ENCODE assay signal across 10 cellular contexts in genomic region chr16:87930456-87930855, GRCh38. TPM values are rescaled to one million over a fixed set of nuclear protein-coding genes. Genes with fewer than 3 reads are reported as not detected.
DNase-seq lines count a peak whose midpoint lies in the region; ATAC-seq, FAIRE-seq and TF ChIP-seq lines count a peak whose summit lies in the region.
"Had no signal": no experiment of that assay in that cellular context is flagged by ENCODE, and none has a peak within 500 bp of the region (broad histone marks: within the 10 kb centered on the region; RNA-seq: fewer than 3 reads in every experiment).

No MANE protein-coding gene starts in this region.

- no peak for TF ChIP-seq POLR2A in GM12878 (IDR thresholded peaks at IDR 0.05; ENCODE audit: low read depth, low read length)
- TF ChIP-seq POLR2A in prostate gland (IDR thresholded peaks at IDR 0.05), result no peak

- in situ Hi-C loops in GM12878 (cut with MboI), result no loop called here

- intact Hi-C loops in GM12878 (cut with micrococcal nuclease; ENCODE audit: unreplicated experiment), result no loop called here
- intact Hi-C loops in prostate gland (cut with DNase I), result no loop called here

- RAD21 ChIA-PET in GM12878 (lab: Charles Lee; ENCODE audit: unreplicated experiment), result no interaction called here

- H3K4me2 ChIP-seq in GM12878 (ENCODE audit: control insufficient read depth, insufficient read depth), result no peak overlapping the region

- H3K27ac Mint-ChIP-seq in progenitor cell of endocrine pancreas, result peak overlapping the region; percentile 69

- CTCF ChIA-PET in GM12878 (lab: Yijun Ruan, JAX), result no interaction called here

- H3K9me3 Mint-ChIP-seq in progenitor cell of endocrine pancreas (ENCODE audit: low read depth), result no peaks in the 10 kb centered on the region
- H3K9me3 Mint-ChIP-seq: central memory CD8-positive, alpha-beta T cell had no signal

- POLR2A ChIA-PET in GM12878 (lab: Charles Lee), result interaction anchor here (0.7 kb wide), 1 partner anchor 790 kb away, joined by 4 read pairs; no protein-coding TSS in a partner anchor

- H2AFZ ChIP-seq in GM12878 (ENCODE audit: control insufficient read depth, low read depth, low read length), result no peak overlapping the region

- peaks cover 7% of the 10 kb centered on the region for H3K4me1 ChIP-seq in GM12878 (ENCODE audit: control insufficient read depth, insufficient read depth, low read length)
- no peaks in the 10 kb centered on the region for H3K4me1 ChIP-seq in prostate gland (replicated peaks)

- SMC1A ChIA-PET in GM12878 (lab: Charles Lee; ENCODE audit: uncharacterized antibody, unreplicated experiment), result no interaction called here

- TF ChIP-seq RAD21 in GM12878 (IDR thresholded peaks at IDR 0.05; ENCODE audit: insufficient read depth, low read depth, low read length), result 0 out of 2 replicates have a peak, but pooled peaks have one; percentile 32

- no peak for TF ChIP-seq EP300 in GM12878 (IDR thresholded peaks at IDR 0.05; ENCODE audit: borderline replicate concordance in 1 of 2, control insufficient read depth in 1 of 2, low read depth in 2 of 2, low read length in 2 of 2)

- TF ChIP-seq CTCF in LNCAP (IDR thresholded peaks at IDR 0.05), result peak; percentile 25; the same call in 1 of the 2 replicates
- peak; percentile 17 to 36 (median 28); a peak in 3 of 6 replicates for TF ChIP-seq CTCF in GM12878 (IDR thresholded peaks at IDR 0.05 in 2 of 3, conservative IDR thresholded peaks at IDR 0.05 in 1 of 3; ENCODE audit: control insufficient read depth in 2 of 3, extremely low read depth in 1 of 3, insufficient read depth in 1 of 3, low read depth in 3 of 3, low read length in 3 of 3)
- TF ChIP-seq CTCF in progenitor cell of endocrine pancreas (IDR thresholded peaks at IDR 0.05; ENCODE audit: unreplicated experiment), result peak; percentile 51
- TF ChIP-seq CTCF in prostate gland (IDR thresholded peaks at IDR 0.05), result no peak

- no peaks in the 10 kb centered on the region for H4K20me1 ChIP-seq in GM12878 (ENCODE audit: control insufficient read depth, insufficient read depth)

- H3K27me3 Mint-ChIP-seq in progenitor cell of endocrine pancreas, result peaks cover 4% of the 10 kb centered on the region

- H3K9me3 ChIP-seq in GM12878 (replicated peaks; ENCODE audit: control insufficient read depth, insufficient read depth, low read length) (no peaks in the 10 kb centered on the region), prostate gland (no peaks in the 10 kb centered on the region)

- 13% methylated on average over 11 of the region's 11 CpGs for WGBS in GM12878 (ENCODE audit: insufficient coverage, insufficient replicate concordance, low lambda C conversion rate, missing lambda C conversion rate)
- WGBS in prostate gland, result 59% methylated on average over 11 of the region's 11 CpGs

- H3K4me3 ChIP-seq in GM12878 (no peak overlapping the region), prostate gland (no peak overlapping the region)

- DNase-seq in NCI-H345 (lab: John Stamatoyannopoulos, UW) (peak; percentile 23), NCI-H345 treated with DMSO at 0.1 percent for 48 hours (lab: John Stamatoyannopoulos, UW; ENCODE audit: unreplicated experiment) (no peak), GM12878 (ENCODE audit: low read depth, low spot score) (no peak), progenitor cell of endocrine pancreas (ENCODE audit: low spot score, unreplicated experiment) (no peak), prostate gland (ENCODE audit: low spot score) (no peak), RPMI8226 (no peak)
- DNase-seq: activated CD4-positive, alpha-beta T cell treated with anti-CD3 and anti-CD28 coated beads for 4 hours had no signal

- no peak overlapping the region for H3K9ac ChIP-seq in GM12878 (ENCODE audit: control insufficient read depth, insufficient read depth, low read length)

- ATAC-seq in GM12878 (peak; percentile 37), GM19324 (IDR thresholded peaks at IDR 0.05; ENCODE audit: low FRiP score, unreplicated experiment) (no peak)

- FAIRE-seq in GM12878 (lab: Jason Lieb, UNC), result no peak

- H3K79me2 ChIP-seq in GM12878 (ENCODE audit: control insufficient read depth, insufficient read depth, low read length), result no peaks in the 10 kb centered on the region

- no peak overlapping the region for H3K27ac ChIP-seq in GM12878 (ENCODE audit: control insufficient read depth, insufficient read depth)
- H3K27ac ChIP-seq in prostate gland, result no peak overlapping the region

- no peak overlapping the region for H3K4me3 Mint-ChIP-seq in progenitor cell of endocrine pancreas (ENCODE audit: low read depth)
- H3K4me3 Mint-ChIP-seq: central memory CD8-positive, alpha-beta T cell had no signal

- H3K4me1 Mint-ChIP-seq in progenitor cell of endocrine pancreas (ENCODE audit: low read depth), result peaks cover 14% of the 10 kb centered on the region

- no TSS peak for BruUV-seq in GM12878 (replicated peaks; lab: Mats Ljungman, UMichigan)

- H3K27me3 ChIP-seq in GM12878 (replicated peaks in 1 of 2; ENCODE audit: control insufficient read depth in 2 of 2, insufficient read depth in 2 of 2, low read length in 1 of 2), result peaks cover 0 to 1% of the 10 kb centered on the region in 2 experiments; a peak in 1 of 4 replicates
- no peaks in the 10 kb centered on the region for H3K27me3 ChIP-seq in prostate gland (replicated peaks; ENCODE audit: insufficient read depth)

- H3K36me3 ChIP-seq in GM12878 (ENCODE audit: control insufficient read depth in 2 of 2, insufficient read depth in 2 of 2, low read length in 1 of 2), result no peaks in the 10 kb centered on the region
- H3K36me3 ChIP-seq in prostate gland, result no peaks in the 10 kb centered on the region

- peaks cover 1% of the 10 kb centered on the region for H3K36me3 Mint-ChIP-seq in progenitor cell of endocrine pancreas (ENCODE audit: insufficient read depth)

TF ChIP-seq in GM12878, 131 proteins besides CTCF, POLR2A, EP300 and RAD21:
- TF ChIP-seq USF1 (IDR thresholded peaks at IDR 0.05; ENCODE audit: borderline replicate concordance, extremely low read length, insufficient read depth, low read depth, low read length), result no peak
- peak; percentile 71 for TF ChIP-seq ZNF384 (IDR thresholded peaks at IDR 0.05; ENCODE audit: borderline replicate concordance, low read depth, low read length)

RNA-seq across cellular contexts. Expression of gene CA5A, which starts 5.9 kb away (rescaled TPM):
- not detected in 2 replicates for total RNA-seq in GM12878 (2013; cell fraction: nucleolus; rRNA removed)
- total RNA-seq in GM12878 (2014; rRNA removed) (not detected in 2 replicates), GM12878 (2014; rRNA removed; fragmentation: Illumina TruSeq; extraction: Trizol) (not detected in 2 replicates), GM12878 (2021) (not detected in 2 replicates), progenitor cell of endocrine pancreas (0.36 TPM in 1 of 2 replicates, not detected in the other), prostate gland (not detected)
- polyA plus RNA-seq in GM12878 (2011; ENCODE audit: low read depth), result not detected
- polyA plus RNA-seq in GM12878 (2011; rRNA removed) (not detected in 2 replicates), GM12878 (2014; fragmentation: Illumina TruSeq; extraction: Trizol) (not detected in 2 replicates), GM12878 (2014; fragmentation: Nextera tagmentation; extraction: Ambion mirVana) (not detected), GM12878 (2014; rRNA removed) (not detected in 2 replicates), GM12878 (2016; fragmentation: Nextera tagmentation; extraction: Ambion mirVana) (not detected)
- polyA plus RNA-seq in GM12878 (2011; cell fraction: cytosol; rRNA removed), result not detected in 2 replicates
- polyA plus RNA-seq in GM12878 (2011; cell fraction: nucleus; rRNA removed), result not detected in 2 replicates
- 0.11 TPM in 1 of 2 replicates, not detected in the other for polyA plus RNA-seq in GM12878 (2012)
- polyA minus RNA-seq in GM12878 (2011; rRNA and poly(A)+ RNA removed), result not detected in 2 replicates
- polyA minus RNA-seq in GM12878 (2011; cell fraction: cytosol; rRNA and poly(A)+ RNA removed), result not detected in 2 replicates
- not detected in 2 replicates for polyA minus RNA-seq in GM12878 (2011; cell fraction: nucleus; rRNA and poly(A)+ RNA removed)

RNA-seq across cellular contexts. Expression of gene BANP, which starts 20.8 kb away (rescaled TPM):
- total RNA-seq in GM12878 (2013; cell fraction: nucleolus; rRNA removed), result 87.2 and 92.3 TPM in 2 replicates
- 9.6 and 13.4 TPM in 2 replicates for total RNA-seq in GM12878 (2014; rRNA removed)
- total RNA-seq in GM12878 (2014; rRNA removed; fragmentation: Illumina TruSeq; extraction: Trizol), result 10.8 and 11.7 TPM in 2 replicates
- 17.8 and 21.9 TPM in 2 replicates for total RNA-seq in GM12878 (2021)
- 7.6 TPM for polyA plus RNA-seq in GM12878 (2011; ENCODE audit: low read depth)
- polyA plus RNA-seq in GM12878 (2011; rRNA removed), result 10.9 and 12.7 TPM in 2 replicates
- polyA plus RNA-seq in GM12878 (2011; cell fraction: cytosol; rRNA removed), result 15.5 and 19.9 TPM in 2 replicates
- polyA plus RNA-seq in GM12878 (2011; cell fraction: nucleus; rRNA removed), result 50.3 and 65.1 TPM in 2 replicates
- 13.0 and 16.7 TPM in 2 replicates for polyA plus RNA-seq in GM12878 (2012)
- polyA plus RNA-seq in GM12878 (2014; fragmentation: Illumina TruSeq; extraction: Trizol), result 11.5 and 12.0 TPM in 2 replicates
- 1 to 10 TPM; 3.9 to 7.3 TPM for polyA plus RNA-seq in GM12878 (2014; fragmentation: Nextera tagmentation; extraction: Ambion mirVana)
- polyA plus RNA-seq in GM12878 (2014; rRNA removed), result 12.9 and 14.4 TPM in 2 replicates
- polyA plus RNA-seq in GM12878 (2016; fragmentation: Nextera tagmentation; extraction: Ambion mirVana), result 10 to 100 TPM; 13.3 to 16.8 TPM
- polyA minus RNA-seq in GM12878 (2011; rRNA and poly(A)+ RNA removed), result 38.3 and 45.5 TPM in 2 replicates
- 12.9 and 14.6 TPM in 2 replicates for polyA minus RNA-seq in GM12878 (2011; cell fraction: cytosol; rRNA and poly(A)+ RNA removed)
- polyA minus RNA-seq in GM12878 (2011; cell fraction: nucleus; rRNA and poly(A)+ RNA removed), result 43.9 and 65.4 TPM in 2 replicates
- total RNA-seq in progenitor cell of endocrine pancreas, result 41.5 and 53.9 TPM in 2 replicates
- 10 to 100 TPM; 32.2 to 47.3 TPM for total RNA-seq in prostate gland

Comparison
In these comparisons a context has a peak if more than half of its experiments do, and no peak if none do; other contexts are left out.
1. CTCF ChIP-seq: peak in LNCAP (single experiment), GM12878 (3 of 3) and progenitor cell of endocrine pancreas (single experiment); none in prostate gland (0 of 4).